9 cellular contexts compared by ENCODE assay signal in the genomic region with DNA sequence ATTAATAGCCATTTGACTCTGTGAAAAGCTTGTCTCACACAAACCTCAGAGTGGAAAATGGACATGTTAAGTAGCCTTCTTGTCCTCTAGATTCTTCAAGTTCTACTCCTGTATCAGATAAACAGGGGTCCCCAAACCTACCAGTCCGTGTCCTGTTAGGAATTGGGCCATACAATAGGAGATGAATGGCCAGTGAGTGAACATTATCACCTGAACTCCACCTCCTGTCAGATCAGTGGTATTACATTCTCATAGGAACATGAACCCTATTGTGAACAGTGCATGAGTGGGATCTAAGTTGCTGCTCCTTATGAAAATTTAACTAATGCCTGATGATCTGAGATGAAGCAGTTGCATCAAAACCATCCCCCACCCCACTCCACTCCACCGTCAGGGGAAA.
DNase-seq lines count a peak whose midpoint lies in the region; ATAC-seq and TF ChIP-seq lines count a peak whose summit lies in the region.
"Had no signal": no experiment of that assay in that cellular context is flagged by ENCODE, and none has a peak within 500 bp of the region (broad histone marks: within the 10 kb centered on the region; RNA-seq: fewer than 3 reads in every experiment).

No MANE protein-coding gene starts in this region.

- POLR2A ChIA-PET in activated CD4-positive, alpha-beta T cell treated with anti-CD3 and anti-CD28 coated beads for 36 hours (lab: Charles Lee), result no interaction called here

- no peaks in the 10 kb centered on the region for H3K4me1 Mint-ChIP-seq in nephron
- H3K4me1 Mint-ChIP-seq in activated CD4-positive, alpha-beta T cell treated with anti-CD3 and anti-CD28 coated beads for 36 hours, result no peaks in the 10 kb centered on the region
- H3K4me1 Mint-ChIP-seq: CD4-positive, alpha-beta memory T cell had no signal

- peak overlapping the region in 1 of 3 experiments; percentile 60 for H3K27ac Mint-ChIP-seq in nephron
- H3K27ac Mint-ChIP-seq in activated CD4-positive, alpha-beta T cell treated with anti-CD3 and anti-CD28 coated beads for 36 hours, result no peak overlapping the region
- H3K27ac Mint-ChIP-seq: CD4-positive, alpha-beta memory T cell had no signal

- no peak overlapping the region for H3K4me3 Mint-ChIP-seq in nephron
- no peak overlapping the region for H3K4me3 Mint-ChIP-seq in activated CD4-positive, alpha-beta T cell treated with anti-CD3 and anti-CD28 coated beads for 36 hours
- H3K4me3 Mint-ChIP-seq: CD4-positive, alpha-beta memory T cell had no signal

- intact Hi-C loops in activated CD4-positive, alpha-beta T cell treated with anti-CD3 and anti-CD28 coated beads for 36 hours (cut with DNase I, micrococcal nuclease), result no loop called here

- DNase-seq in NCI-H510A treated with DMSO at 0.1 percent for 48 hours (lab: John Stamatoyannopoulos, UW) (peak; percentile 5), NCI-H510A (lab: John Stamatoyannopoulos, UW) (no peak), amniotic epithelial cell (ENCODE audit: low read depth) (peak; percentile 35), germinal center (ENCODE audit: low spot score) (no peak)
- DNase-seq in activated CD4-positive, alpha-beta T cell treated with anti-CD3 and anti-CD28 coated beads for 36 hours, result no peak

- H3K36me3 Mint-ChIP-seq in nephron (ENCODE audit: low read depth), result no peaks in the 10 kb centered on the region
- H3K36me3 Mint-ChIP-seq in activated CD4-positive, alpha-beta T cell treated with anti-CD3 and anti-CD28 coated beads for 36 hours (ENCODE audit: low read depth), result no peaks in the 10 kb centered on the region
- H3K36me3 Mint-ChIP-seq: CD4-positive, alpha-beta memory T cell had no signal

- no peaks in the 10 kb centered on the region for H3K9me3 Mint-ChIP-seq in nephron
- H3K9me3 Mint-ChIP-seq in activated CD4-positive, alpha-beta T cell treated with anti-CD3 and anti-CD28 coated beads for 36 hours (ENCODE audit: low read depth), result no peaks in the 10 kb centered on the region
- H3K9me3 Mint-ChIP-seq: CD4-positive, alpha-beta memory T cell had no signal

- ATAC-seq in HG03432 (IDR thresholded peaks at IDR 0.05; ENCODE audit: unreplicated experiment), result peak; percentile 76
- no peak for ATAC-seq in activated CD4-positive, alpha-beta T cell treated with anti-CD3 and anti-CD28 coated beads for 36 hours
- ATAC-seq in HG03039 (IDR thresholded peaks at IDR 0.05; ENCODE audit: unreplicated experiment), result no peak

- peak in 2 of 3 experiments; percentile 36 to 48 for TF ChIP-seq CTCF in nephron (IDR thresholded peaks at IDR 0.05; ENCODE audit: unreplicated experiment in 3 of 3)

- CTCF ChIA-PET in activated CD4-positive, alpha-beta T cell treated with anti-CD3 and anti-CD28 coated beads for 36 hours (lab: Charles Lee), result interaction anchor here (0.8 to 1.2 kb wide), 3 partner anchors 22 to 150 kb away, joined by 3 read pairs; no protein-coding TSS in a partner anchor

- no peaks in the 10 kb centered on the region for H3K27me3 Mint-ChIP-seq in nephron (ENCODE audit: low read depth)
- H3K27me3 Mint-ChIP-seq in activated CD4-positive, alpha-beta T cell treated with anti-CD3 and anti-CD28 coated beads for 36 hours, result peaks cover 5% of the 10 kb centered on the region

Comparison
In these comparisons a context has a peak if more than half of its experiments do, and no peak if none do; other contexts are left out.
1. DNase-seq: peak in NCI-H510A treated with DMSO at 0.1 percent for 48 hours (single experiment) and amniotic epithelial cell (single experiment); none in NCI-H510A (single experiment), germinal center (single experiment) and activated CD4-positive, alpha-beta T cell treated with anti-CD3 and anti-CD28 coated beads for 36 hours (single experiment).